Comparison of ENCODE assay signal across 1 cellular context in genomic region chr19:10625003-10625761, GRCh38.
TF ChIP-seq lines count a peak whose summit lies in the region.

TSS of gene SLC44A2 (plus strand) at chr19:10625553. CDS start at chr19:10625634, 81 bp downstream.

TF ChIP-seq in HEK293, 187 proteins besides CTCF, POLR2A, EP300 and RAD21 (continued from another document and continues in another):
- no peak for TF ChIP-seq ZNF18 (tag by site-specific recombination; IDR thresholded peaks at IDR 0.05)
- no peak for TF ChIP-seq ZNF830 (tag by site-specific recombination; IDR thresholded peaks at IDR 0.05; ENCODE audit: low read depth)
- TF ChIP-seq ZNF302 (tag by site-specific recombination; IDR thresholded peaks at IDR 0.05; ENCODE audit: low read depth): no peak
- no peak for TF ChIP-seq ZNF792 (tag by site-specific recombination; IDR thresholded peaks at IDR 0.05)
- TF ChIP-seq, protein P1, sequence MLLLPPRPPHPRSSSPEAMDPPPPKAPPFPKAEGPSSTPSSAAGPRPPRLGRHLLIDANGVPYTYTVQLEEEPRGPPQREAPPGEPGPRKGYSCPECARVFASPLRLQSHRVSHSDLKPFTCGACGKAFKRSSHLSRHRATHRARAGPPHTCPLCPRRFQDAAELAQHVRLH (tag by site-specific recombination; IDR thresholded peaks at IDR 0.05): no peak
- TF ChIP-seq PATZ1 (tag by site-specific recombination; IDR thresholded peaks at IDR 0.05): peak; percentile 82; the same call in 1 of the 2 replicates
- no peak for TF ChIP-seq ZSCAN5A (tag by site-specific recombination; IDR thresholded peaks at IDR 0.05)
- TF ChIP-seq ZNF112 (tag by site-specific recombination; IDR thresholded peaks at IDR 0.05): no peak
- TF ChIP-seq ZNF350 (tag by site-specific recombination; IDR thresholded peaks at IDR 0.05): no peak
- TF ChIP-seq ZNF37A (tag by site-specific recombination; IDR thresholded peaks at IDR 0.05): no peak
- no peak for TF ChIP-seq HOXD13 (CRISPR knock-in tag; IDR thresholded peaks at IDR 0.05; ENCODE audit: borderline replicate concordance)
- peak; percentile 60 for TF ChIP-seq SP2 (tag by site-specific recombination; IDR thresholded peaks at IDR 0.05)
- TF ChIP-seq GFI1B (tag by site-specific recombination; IDR thresholded peaks at IDR 0.05): no peak
- peak; percentile 45; the same call in 1 of the 2 replicates for TF ChIP-seq SP7 (tag by site-specific recombination; IDR thresholded peaks at IDR 0.05)
- no peak for TF ChIP-seq ZNF549 (tag by site-specific recombination; IDR thresholded peaks at IDR 0.05)
- no peak for TF ChIP-seq ZNF843 (tag by site-specific recombination; IDR thresholded peaks at IDR 0.05)
- no peak for TF ChIP-seq YY2 (tag by site-specific recombination; IDR thresholded peaks at IDR 0.05)
- TF ChIP-seq, protein P2, sequence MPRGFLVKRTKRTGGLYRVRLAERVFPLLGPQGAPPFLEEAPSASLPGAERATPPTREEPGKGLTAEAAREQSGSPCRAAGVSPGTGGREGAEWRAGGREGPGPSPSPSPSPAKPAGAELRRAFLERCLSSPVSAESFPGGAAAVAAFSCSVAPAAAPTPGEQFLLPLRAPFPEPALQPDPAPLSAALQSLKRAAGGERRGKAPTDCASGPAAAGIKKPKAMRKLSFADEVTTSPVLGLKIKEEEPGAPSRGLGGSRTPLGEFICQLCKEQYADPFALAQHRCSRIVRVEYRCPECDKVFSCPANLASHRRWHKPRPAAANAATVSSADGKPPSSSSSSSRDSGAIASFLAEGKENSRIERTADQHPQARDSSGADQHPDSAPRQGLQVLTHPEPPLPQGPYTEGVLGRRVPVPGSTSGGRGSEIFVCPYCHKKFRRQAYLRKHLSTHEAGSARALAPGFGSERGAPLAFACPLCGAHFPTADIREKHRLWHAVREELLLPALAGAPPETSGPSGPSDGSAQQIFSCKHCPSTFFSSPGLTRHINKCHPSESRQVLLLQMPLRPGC (tag by site-specific recombination; IDR thresholded peaks at IDR 0.05): no peak
- TF ChIP-seq ZXDB (tag by site-specific recombination; IDR thresholded peaks at IDR 0.05): 0 out of 2 replicates have a peak, but pooled peaks have one; percentile 30
- peak; percentile 30 for TF ChIP-seq ZNF335 (tag by site-specific recombination; conservative IDR thresholded peaks at IDR 0.05)
- TF ChIP-seq ZNF626 (tag by site-specific recombination; IDR thresholded peaks at IDR 0.05): no peak
- TF ChIP-seq ZSCAN4 (tag by site-specific recombination; IDR thresholded peaks at IDR 0.05): no peak
- TF ChIP-seq ZBTB26 (tag by site-specific recombination; optimal IDR thresholded peaks at IDR 0.05): peak; percentile 57
- 0 out of 2 replicates have a peak, but pooled peaks have one; percentile 11 for TF ChIP-seq ZNF292 (tag by site-specific recombination; IDR thresholded peaks at IDR 0.05; ENCODE audit: borderline replicate concordance, low read depth)
- no peak for TF ChIP-seq ZNF366 (tag by site-specific recombination; conservative IDR thresholded peaks at IDR 0.05)
- TF ChIP-seq ZNF280D (tag by site-specific recombination; IDR thresholded peaks at IDR 0.05): no peak
- no peak for TF ChIP-seq ZNF155 (tag by site-specific recombination; IDR thresholded peaks at IDR 0.05)
- no peak for TF ChIP-seq ZNF140 (tag by site-specific recombination; IDR thresholded peaks at IDR 0.05)
- TF ChIP-seq KLF10 (tag by site-specific recombination; IDR thresholded peaks at IDR 0.05): no peak
- TF ChIP-seq ZNF398 (tag by site-specific recombination; IDR thresholded peaks at IDR 0.05): peak; percentile 64
- TF ChIP-seq ZBTB21 (tag by site-specific recombination; IDR thresholded peaks at IDR 0.05): no peak
- TF ChIP-seq ZBTB7A (tag by site-specific recombination; IDR thresholded peaks at IDR 0.05; ENCODE audit: low read depth): peak; percentile 78; the same call in 1 of the 2 replicates
- TF ChIP-seq ZNF837 (tag by site-specific recombination; IDR thresholded peaks at IDR 0.05): no peak
- TF ChIP-seq ZNF239 (tag by site-specific recombination; IDR thresholded peaks at IDR 0.05): no peak
- TF ChIP-seq ZNF354C (tag by site-specific recombination; IDR thresholded peaks at IDR 0.05; ENCODE audit: borderline replicate concordance, low read depth): no peak
- TF ChIP-seq, protein P3, sequence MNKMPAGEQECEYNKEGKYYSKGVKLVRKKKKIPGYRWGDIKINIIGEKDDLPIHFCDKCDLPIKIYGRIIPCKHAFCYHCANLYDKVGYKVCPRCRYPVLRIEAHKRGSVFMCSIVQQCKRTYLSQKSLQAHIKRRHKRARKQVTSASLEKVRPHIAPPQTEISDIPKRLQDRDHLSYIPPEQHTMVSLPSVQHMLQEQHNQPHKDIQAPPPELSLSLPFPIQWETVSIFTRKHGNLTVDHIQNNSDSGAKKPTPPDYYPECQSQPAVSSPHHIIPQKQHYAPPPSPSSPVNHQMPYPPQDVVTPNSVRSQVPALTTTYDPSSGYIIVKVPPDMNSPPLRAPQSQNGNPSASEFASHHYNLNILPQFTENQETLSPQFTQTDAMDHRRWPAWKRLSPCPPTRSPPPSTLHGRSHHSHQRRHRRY (tag by site-specific recombination; IDR thresholded peaks at IDR 0.05): no peak
- peak; percentile 77 for TF ChIP-seq KLF1 (tag by site-specific recombination; IDR thresholded peaks at IDR 0.05)
- TF ChIP-seq ZNF660 (tag by site-specific recombination; IDR thresholded peaks at IDR 0.05): no peak
- no peak for TF ChIP-seq ZNF501 (tag by site-specific recombination; IDR thresholded peaks at IDR 0.05)
- TF ChIP-seq ZNF777 (tag by site-specific recombination; IDR thresholded peaks at IDR 0.05; ENCODE audit: borderline replicate concordance): no peak
- no peak for TF ChIP-seq ZNF362 (tag by site-specific recombination; IDR thresholded peaks at IDR 0.05)
- TF ChIP-seq PRDM4 (tag by site-specific recombination; IDR thresholded peaks at IDR 0.05): no peak
